ENCODE assay signal across 8 cellular contexts in the genomic region with DNA sequence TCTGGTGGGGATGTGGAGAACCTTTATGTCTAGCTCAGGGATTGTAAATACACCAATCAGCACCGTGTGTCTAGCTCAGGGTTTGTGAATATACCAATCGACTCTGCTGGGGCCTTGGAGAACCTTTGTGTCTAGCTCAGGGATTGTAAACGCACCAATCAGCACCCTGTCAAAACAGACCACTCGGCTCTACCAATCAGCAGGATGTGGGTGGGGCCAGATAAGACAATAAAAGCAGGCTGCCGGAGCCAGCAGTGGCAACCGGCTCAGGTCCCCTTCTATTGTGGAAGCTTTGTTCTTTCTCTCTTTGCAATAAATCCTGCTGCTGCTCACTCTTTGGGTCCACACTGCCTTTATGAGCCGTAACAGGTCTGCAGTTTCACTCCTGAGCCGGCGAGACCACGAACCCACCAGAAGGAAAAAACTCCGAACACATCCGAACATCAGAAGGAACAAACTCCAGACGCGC. TPM values are rescaled to one million over a fixed set of nuclear protein-coding genes. Genes with fewer than 3 reads are reported as not detected.
DNase-seq lines count a peak whose midpoint lies in the region; ATAC-seq and TF ChIP-seq lines count a peak whose summit lies in the region.
"Not testable (repeated sequence)": the region's sequence is repeated elsewhere in the genome, so short reads cannot be mapped to it uniquely, and the experiment has no call there.

No MANE protein-coding gene starts in this region.

- peak overlapping the region; percentile 85 for H3K27ac Mint-ChIP-seq in HFFc6
- peak overlapping the region; percentile 99 for H3K27ac Mint-ChIP-seq in activated CD8-positive, alpha-beta T cell treated with anti-CD3 and anti-CD28 coated beads for 36 hours

- not testable (repeated sequence) for H3K9me3 Mint-ChIP-seq in HFFc6; activated CD8-positive, alpha-beta T cell treated with anti-CD3 and anti-CD28 coated beads for 36 hours

- ATAC-seq in activated CD8-positive, alpha-beta T cell treated with anti-CD3 and anti-CD28 coated beads for 36 hours: peak; percentile 18

- H3K4me1 Mint-ChIP-seq in HFFc6 (ENCODE audit: low read depth): peaks cover 51% of the 10 kb centered on the region
- H3K4me1 Mint-ChIP-seq in activated CD8-positive, alpha-beta T cell treated with anti-CD3 and anti-CD28 coated beads for 36 hours (ENCODE audit: low read depth): peaks cover 36% of the 10 kb centered on the region

- peaks cover 34% of the 10 kb centered on the region for H3K36me3 Mint-ChIP-seq in HFFc6 (ENCODE audit: low read depth)
- peaks cover 38% of the 10 kb centered on the region for H3K36me3 Mint-ChIP-seq in activated CD8-positive, alpha-beta T cell treated with anti-CD3 and anti-CD28 coated beads for 36 hours (ENCODE audit: low read depth)

- DNase-seq in AG04450 (ENCODE audit: low read depth, low spot score); HFFc6: not testable (repeated sequence)
- peak; percentile 40 for DNase-seq in OCI-M1 (lab: John Stamatoyannopoulos, UW)
- DNase-seq in activated CD8-positive, alpha-beta T cell treated with anti-CD3 and anti-CD28 coated beads for 36 hours: peak; percentile 71
- DNase-seq in cardiac fibroblast (ENCODE audit: low read depth in 2 of 2): peak in 1 of 2 donors; percentile 30
- peak; percentile 49 for DNase-seq in cardiac septum (ENCODE audit: low spot score)
- peak; percentile 34 for DNase-seq in myocyte (ENCODE audit: low read depth)
- DNase-seq in stimulated activated CD4-positive, alpha-beta T cell treated with anti-CD3 and anti-CD28 coated beads, Interleukin-2, amount 100 ng/mL, for 4 hours (ENCODE audit: low read depth): peak; percentile 39

- peak overlapping the region; percentile 98 for H3K4me3 Mint-ChIP-seq in HFFc6
- peak overlapping the region; percentile 90 for H3K4me3 Mint-ChIP-seq in activated CD8-positive, alpha-beta T cell treated with anti-CD3 and anti-CD28 coated beads for 36 hours

- CTCF ChIA-PET in AG04450 (lab: Charles Lee): interaction anchor here (0.8 to 1.5 kb wide), 2 partner anchors 9 to 99 kb away, joined by 4 to 6 read pairs; no protein-coding TSS in a partner anchor
- CTCF ChIA-PET in activated CD8-positive, alpha-beta T cell treated with anti-CD3 and anti-CD28 coated beads for 36 hours (lab: Charles Lee): interaction anchor here (0.8 to 6.3 kb wide), 14 partner anchors 9 to 201 kb away, joined by 3 to 102 read pairs (median 8); a partner anchor contains a TSS

- POLR2A ChIA-PET in AG04450 (lab: Yijun Ruan, JAX): interaction anchor here (0.9 to 3.2 kb wide), 10 partner anchors 10 to 395 kb away, joined by 3 to 20 read pairs (median 4); a partner anchor contains a TSS
- POLR2A ChIA-PET in activated CD8-positive, alpha-beta T cell treated with anti-CD3 and anti-CD28 coated beads for 36 hours (lab: Charles Lee): interaction anchor here (0.9 to 6.0 kb wide), 29 partner anchors 9 to 397 kb away, joined by 3 to 75 read pairs (median 5); a partner anchor contains a TSS

- not testable (repeated sequence) for H3K27ac ChIP-seq in AG04450 (ENCODE audit: low read depth, low read length)

- intact Hi-C loops in activated CD8-positive, alpha-beta T cell treated with anti-CD3 and anti-CD28 coated beads for 36 hours (cut with micrococcal nuclease): loop anchor here (5.0 kb wide), 1 partner anchor 34 kb away; a partner anchor contains a TSS
- intact Hi-C loops in cardiac septum (cut with DNase I): loop anchor here (2.0 to 10.0 kb wide), 2 partner anchors 32 to 98 kb away; a partner anchor contains a TSS

- not testable (repeated sequence) for TF ChIP-seq CTCF in AG04450 (IDR thresholded peaks at IDR 0.05; ENCODE audit: low read depth, low read length); HFFc6 (IDR thresholded peaks at IDR 0.05); activated CD8-positive, alpha-beta T cell treated with anti-CD3 and anti-CD28 coated beads for 36 hours (IDR thresholded peaks at IDR 0.05); cardiac fibroblast (IDR thresholded peaks at IDR 0.05; ENCODE audit: low read depth, low read length)

- not testable (repeated sequence) for H3K27me3 ChIP-seq in AG04450 (ENCODE audit: control insufficient read depth, insufficient read depth, low read length)

- not testable (repeated sequence) for H3K27me3 Mint-ChIP-seq in HFFc6 (ENCODE audit: insufficient read depth); activated CD8-positive, alpha-beta T cell treated with anti-CD3 and anti-CD28 coated beads for 36 hours

- not testable (repeated sequence) for H3K9me3 ChIP-seq in AG04450 (ENCODE audit: control insufficient read depth, insufficient read depth, low read length)

- H3K4me3 ChIP-seq in AG04450 (ENCODE audit: low read depth, low read length): peak overlapping the region; percentile 64
- peak overlapping the region; percentile 65 to 68 for H3K4me3 ChIP-seq in cardiac fibroblast (replicated peaks in 1 of 2; ENCODE audit: low read depth in 2 of 2, low read length in 2 of 2)

RNA-seq across cellular contexts. Expression of a gene that starts 20.5 kb away (rescaled TPM):
- polyA plus RNA-seq in AG04450 (2011; rRNA removed): 0.40 TPM in 1 of 2 replicates, not detected in the other
- not detected in 2 replicates for polyA minus RNA-seq in AG04450 (2011; rRNA and poly(A)+ RNA removed)
- total RNA-seq in HFFc6 (2021; fragmentation: NEBNext Ultra II Directional; extraction: Animal tissue kit (Norgen Biotek cat#: 25700)): not detected
- total RNA-seq in activated CD8-positive, alpha-beta T cell treated with anti-CD3 and anti-CD28 coated beads for 36 hours: 1 to 10 TPM; 3.4 to 4.3 TPM
- total RNA-seq in cardiac septum (2.8 TPM), myocyte (not detected in 2 replicates)
- polyA plus RNA-seq in myocyte (2012): 0.28 TPM

RNA-seq across cellular contexts. Expression of a gene that starts 32.7 kb away (rescaled TPM):
- polyA plus RNA-seq in AG04450 (2011; rRNA removed): 252 and 298 TPM in 2 replicates
- 34.2 and 41.6 TPM in 2 replicates for polyA minus RNA-seq in AG04450 (2011; rRNA and poly(A)+ RNA removed)
- total RNA-seq in HFFc6 (2021; fragmentation: NEBNext Ultra II Directional; extraction: Animal tissue kit (Norgen Biotek cat#: 25700)): 100 to 1,000 TPM; 332 to 418 (median 364) TPM
- total RNA-seq in activated CD8-positive, alpha-beta T cell treated with anti-CD3 and anti-CD28 coated beads for 36 hours: 100 to 1,000 TPM; 106 to 107 TPM
- total RNA-seq in cardiac septum (262 TPM), myocyte (122 and 128 TPM in 2 replicates)
- polyA plus RNA-seq in myocyte (2012): 326 TPM

RNA-seq across cellular contexts. Expression of a gene that starts 36.4 kb away (rescaled TPM):
- polyA plus RNA-seq in AG04450 (2011; rRNA removed): 70.6 and 96.5 TPM in 2 replicates
- 25.1 and 32.7 TPM in 2 replicates for polyA minus RNA-seq in AG04450 (2011; rRNA and poly(A)+ RNA removed)
- 10 to 100 TPM; 35.5 to 41.0 (median 40.1) TPM for total RNA-seq in HFFc6 (2021; fragmentation: NEBNext Ultra II Directional; extraction: Animal tissue kit (Norgen Biotek cat#: 25700))
- total RNA-seq in activated CD8-positive, alpha-beta T cell treated with anti-CD3 and anti-CD28 coated beads for 36 hours: 10 to 100 TPM; 36.7 to 39.2 TPM
- total RNA-seq in cardiac septum: 48.6 TPM
- 69.2 and 71.9 TPM in 2 replicates for total RNA-seq in myocyte
- polyA plus RNA-seq in myocyte (2012): 46.6 TPM

RNA-seq across cellular contexts. Expression of a gene that starts 42.7 kb away (rescaled TPM):
- 14.5 and 15.4 TPM in 2 replicates for polyA plus RNA-seq in AG04450 (2011; rRNA removed)
- polyA minus RNA-seq in AG04450 (2011; rRNA and poly(A)+ RNA removed): 4.6 and 5.1 TPM in 2 replicates
- total RNA-seq in HFFc6 (2021; fragmentation: NEBNext Ultra II Directional; extraction: Animal tissue kit (Norgen Biotek cat#: 25700)): 10 to 100 TPM; 12.7 to 19.0 (median 14.2) TPM
- total RNA-seq in activated CD8-positive, alpha-beta T cell treated with anti-CD3 and anti-CD28 coated beads for 36 hours: 10 to 100 TPM; 19.1 to 21.8 TPM
- 7.5 TPM for total RNA-seq in cardiac septum
- total RNA-seq in myocyte: 32.8 and 35.1 TPM in 2 replicates
- polyA plus RNA-seq in myocyte (2012): 16.0 TPM
